In genomic region chr16:49350265-49351103, GRCh38 we compare ENCODE assay signal across 8 cellular contexts. TPM values are rescaled to one million over a fixed set of nuclear protein-coding genes. Genes with fewer than 3 reads are reported as not detected.
DNase-seq lines count a peak whose midpoint lies in the region; ATAC-seq and TF ChIP-seq lines count a peak whose summit lies in the region.

No MANE protein-coding gene starts in this region.

- H3K4me1 Mint-ChIP-seq in HFFc6 (ENCODE audit: low read depth): no peaks in the 10 kb centered on the region
- H3K4me1 Mint-ChIP-seq in activated naive CD8-positive, alpha-beta T cell treated with anti-CD3 and anti-CD28 coated beads, Interleukin-2, amount 10 ng/mL, durations not matched to agents 7 days and 5 days: no peaks in the 10 kb centered on the region

- peaks cover 2% of the 10 kb centered on the region; the same call in 1 of the 2 replicates for H3K27me3 Mint-ChIP-seq in HFFc6 (ENCODE audit: insufficient read depth)
- H3K27me3 Mint-ChIP-seq in activated naive CD8-positive, alpha-beta T cell treated with anti-CD3 and anti-CD28 coated beads, Interleukin-2, amount 10 ng/mL, durations not matched to agents 7 days and 5 days: peaks cover 8% of the 10 kb centered on the region

- H3K4me3 ChIP-seq in Panc1 (ENCODE audit: low read depth in 2 of 2, low read length in 2 of 2): no peak overlapping the region

- H3K27me3 ChIP-seq in Panc1 (ENCODE audit: control insufficient read depth, insufficient read depth, low read length): no peaks in the 10 kb centered on the region; the same call in 1 of the 2 replicates

- no peaks in the 10 kb centered on the region for H3K9me3 Mint-ChIP-seq in HFFc6
- H3K9me3 Mint-ChIP-seq in activated naive CD8-positive, alpha-beta T cell treated with anti-CD3 and anti-CD28 coated beads, Interleukin-2, amount 10 ng/mL, durations not matched to agents 7 days and 5 days: no peaks in the 10 kb centered on the region

- no peaks in the 10 kb centered on the region for H3K4me1 ChIP-seq in Panc1 (ENCODE audit: control insufficient read depth, insufficient read depth, low read length)

- ATAC-seq in Panc1: peak; percentile 86
- ATAC-seq in activated naive CD8-positive, alpha-beta T cell treated with anti-CD3 and anti-CD28 coated beads, Interleukin-2, amount 10 ng/mL, durations not matched to agents 7 days and 5 days (ENCODE audit: low read depth): peak; percentile 36
- ATAC-seq in left cardiac atrium: peak; percentile 44 to 71
- no peak for ATAC-seq in GM18519 (IDR thresholded peaks at IDR 0.05; ENCODE audit: low FRiP score, unreplicated experiment)
- ATAC-seq in GM18520 (IDR thresholded peaks at IDR 0.05; ENCODE audit: unreplicated experiment): no peak

- DNase-seq in EH (ENCODE audit: low read depth) (peak; percentile 49), HFFc6 (peak; percentile 13), Panc1 (ENCODE audit: low read depth, low spot score) (peak; percentile 32), left cardiac atrium (peak; percentile 57), putamen (ENCODE audit: low spot score) (peak; percentile 47)
- DNase-seq in activated naive CD8-positive, alpha-beta T cell treated with anti-CD3 and anti-CD28 coated beads, Interleukin-2, amount 10 ng/mL, durations not matched to agents 7 days and 5 days: peak; percentile 65

- H3K27ac Mint-ChIP-seq in HFFc6: no peak overlapping the region
- H3K27ac Mint-ChIP-seq in activated naive CD8-positive, alpha-beta T cell treated with anti-CD3 and anti-CD28 coated beads, Interleukin-2, amount 10 ng/mL, durations not matched to agents 7 days and 5 days: no peak overlapping the region

- no peaks in the 10 kb centered on the region for H3K36me3 ChIP-seq in Panc1 (ENCODE audit: control insufficient read depth, insufficient read depth, low read length)

- H3K4me3 Mint-ChIP-seq in HFFc6: no peak overlapping the region
- no peak overlapping the region for H3K4me3 Mint-ChIP-seq in activated naive CD8-positive, alpha-beta T cell treated with anti-CD3 and anti-CD28 coated beads, Interleukin-2, amount 10 ng/mL, durations not matched to agents 7 days and 5 days

- TF ChIP-seq CTCF in HFFc6 (IDR thresholded peaks at IDR 0.05) (peak; percentile 89), Panc1 (IDR thresholded peaks at IDR 0.05) (peak; percentile 79)

- POLR2A ChIA-PET in Panc1 (lab: Charles Lee): no interaction called here
- POLR2A ChIA-PET in activated naive CD8-positive, alpha-beta T cell treated with anti-CD3 and anti-CD28 coated beads, Interleukin-2, amount 10 ng/mL, durations not matched to agents 7 days and 5 days (lab: Charles Lee): no interaction called here

- in situ Hi-C loops in Panc1 (cut with HindIII; ENCODE audit: low pct_unique_long_range_greater_than_20kb, low sequenced_read_pairs): no loop called here

- CTCF ChIA-PET in Panc1 (lab: Charles Lee): interaction anchor here (0.5 kb wide), 1 partner anchor 141 kb away, joined by 5 read pairs; no protein-coding TSS in a partner anchor

- no peak overlapping the region for H3K27ac ChIP-seq in Panc1 (ENCODE audit: low read length)

- intact Hi-C loops in Panc1 (cut with micrococcal nuclease; ENCODE audit: unreplicated experiment) (loop anchor here (2.0 kb wide), 1 partner anchor 664 kb away; no protein-coding TSS in a partner anchor), left cardiac atrium (cut with DNase I) (loop anchor here (1.0 to 5.0 kb wide), 2 partner anchors 663 kb away; no protein-coding TSS in a partner anchor)

- no peaks in the 10 kb centered on the region for H3K36me3 Mint-ChIP-seq in HFFc6 (ENCODE audit: low read depth)
- no peaks in the 10 kb centered on the region for H3K36me3 Mint-ChIP-seq in activated naive CD8-positive, alpha-beta T cell treated with anti-CD3 and anti-CD28 coated beads, Interleukin-2, amount 10 ng/mL, durations not matched to agents 7 days and 5 days

- BruUV-seq in Panc1 (replicated peaks; lab: Mats Ljungman, UMichigan): no TSS peak

- no peaks in the 10 kb centered on the region for H3K9me3 ChIP-seq in Panc1 (ENCODE audit: control insufficient read depth, insufficient read depth, low read depth, low read length)

RNA-seq across cellular contexts. Expression of gene C16orf78, which starts 23.1 kb away (rescaled TPM):
- not detected for total RNA-seq in HFFc6 (2021; fragmentation: NEBNext Ultra II Directional; extraction: Animal tissue kit (Norgen Biotek cat#: 25700))
- total RNA-seq in Panc1 (2021; ENCODE audit: unreplicated experiment) (not detected), left cardiac atrium (not detected)
- not detected for polyA plus RNA-seq in Panc1 (2012; ENCODE audit: insufficient read length)
- total RNA-seq in activated naive CD8-positive, alpha-beta T cell treated with anti-CD3 and anti-CD28 coated beads, Interleukin-2, amount 10 ng/mL, durations not matched to agents 7 days and 5 days: not detected

Comparison
In these comparisons a context has a peak if more than half of its experiments do, and no peak if none do; other contexts are left out.
1. DNase-seq: peak in every context shown above with its lines; median percentile 65 in activated naive CD8-positive, alpha-beta T cell treated with anti-CD3 and anti-CD28 coated beads, Interleukin-2, amount 10 ng/mL, durations not matched to agents 7 days and 5 days; 57 in left cardiac atrium; 49 in EH; 47 in putamen; 32 in Panc1; 13 in HFFc6.
2. ATAC-seq: peak in Panc1 (single experiment), activated naive CD8-positive, alpha-beta T cell treated with anti-CD3 and anti-CD28 coated beads, Interleukin-2, amount 10 ng/mL, durations not matched to agents 7 days and 5 days (single experiment) and left cardiac atrium (2 of 2); none in GM18519 (single experiment) and GM18520 (single experiment).